ENCODE assay signal across 8 cellular contexts in the genomic region with DNA sequence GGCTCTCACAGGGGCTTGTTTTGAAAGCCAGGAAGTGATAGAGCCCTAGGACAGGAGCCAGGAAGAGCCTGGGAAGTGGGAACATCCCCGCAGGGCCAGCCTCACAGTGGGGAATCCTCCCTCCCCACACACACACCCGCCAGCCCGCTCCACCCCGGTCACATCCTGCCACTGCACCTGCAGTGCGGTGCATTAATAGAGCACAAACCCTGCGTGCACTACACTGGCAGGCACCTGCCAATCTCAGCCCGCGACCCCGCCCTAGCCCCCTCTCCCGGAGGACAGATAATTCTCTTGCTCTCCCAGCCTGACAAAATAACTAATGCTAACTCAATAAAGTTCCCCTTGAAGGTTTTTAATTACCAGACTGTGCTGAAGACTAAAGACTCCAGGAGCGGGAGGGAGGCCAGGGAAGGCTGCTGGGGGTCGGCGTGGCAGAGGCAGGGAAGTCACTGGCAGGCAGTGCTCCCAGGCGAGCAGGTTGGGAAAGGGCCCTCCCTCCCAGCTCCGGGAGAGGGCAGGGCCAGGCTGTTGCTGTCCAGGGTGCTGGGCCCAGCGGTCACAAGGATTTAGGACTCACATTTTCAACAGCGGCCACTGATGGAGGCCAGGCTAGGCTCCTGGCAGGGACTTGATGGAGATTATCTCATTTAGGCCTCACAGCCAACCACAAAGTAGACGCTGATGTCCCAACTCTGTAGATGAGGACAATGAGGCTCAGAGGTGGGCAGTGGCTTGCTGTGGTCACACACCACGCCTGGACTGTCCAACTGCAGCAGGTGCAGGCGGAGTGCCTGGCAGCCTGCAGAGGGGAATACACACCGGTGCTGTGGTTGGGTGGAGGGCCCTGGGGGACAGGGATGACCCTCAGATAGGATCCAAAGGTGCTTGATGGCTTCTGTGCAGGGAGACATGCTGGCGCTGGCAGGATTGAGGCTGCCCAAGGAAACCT. TPM values are rescaled to one million over a fixed set of nuclear protein-coding genes. Genes with fewer than 3 reads are reported as not detected.
A peak's percentile ranks its signal among the peaks of the same experiment; 100 is the strongest.
DNase-seq lines count a peak whose midpoint lies in the region; ATAC-seq, FAIRE-seq and TF ChIP-seq lines count a peak whose summit lies in the region.

No MANE protein-coding gene starts in this region.

- no peaks in the 10 kb centered on the region for H3K36me3 ChIP-seq in Caco-2 (ENCODE audit: control insufficient read depth, insufficient read depth, low read length)
- no peaks in the 10 kb centered on the region for H3K36me3 ChIP-seq in KOPT-K1 (ENCODE audit: insufficient read depth, low read length)

- H3K9me3 ChIP-seq in Caco-2, result no peaks in the 10 kb centered on the region
- no peaks in the 10 kb centered on the region for H3K9me3 ChIP-seq in KOPT-K1 (ENCODE audit: insufficient read depth, low read length, poor library complexity, severe bottlenecking)

- H3K4me1 ChIP-seq in Caco-2, result peaks cover 70% of the 10 kb centered on the region

- peak overlapping the region; percentile 20 for H3K27ac ChIP-seq in KOPT-K1 (ENCODE audit: low read depth, low read length, poor library complexity, severe bottlenecking)

- FAIRE-seq in GM19239 (lab: Jason Lieb, UNC), result no peak

- H3K36me3 Mint-ChIP-seq in Caco-2 (ENCODE audit: insufficient read depth, unreplicated experiment), result peaks cover 5% of the 10 kb centered on the region
- H3K36me3 Mint-ChIP-seq in activated T-helper 17 cell treated with anti-CD3 and anti-CD28 coated beads, Interleukin-2, amount 50 U/mL, for 72 hours (ENCODE audit: low read depth), result no peaks in the 10 kb centered on the region

- no peaks in the 10 kb centered on the region for H3K27me3 ChIP-seq in Caco-2 (replicated peaks; ENCODE audit: control insufficient read depth, insufficient read depth, low read length)

- CTCF ChIA-PET in Caco-2 (lab: Charles Lee), result no interaction called here

- peaks cover 28% of the 10 kb centered on the region for H3K4me1 Mint-ChIP-seq in Caco-2 (ENCODE audit: low read depth, unreplicated experiment)
- peaks cover 13% of the 10 kb centered on the region for H3K4me1 Mint-ChIP-seq in activated T-helper 17 cell treated with anti-CD3 and anti-CD28 coated beads, Interleukin-2, amount 50 U/mL, for 72 hours

- intact Hi-C loops in Caco-2 (cut with micrococcal nuclease; ENCODE audit: unreplicated experiment), result no loop called here
- intact Hi-C loops in posterior vena cava (cut with DNase I), result no loop called here

- TF ChIP-seq CTCF in Caco-2 (IDR thresholded peaks at IDR 0.05; ENCODE audit: insufficient read depth in 1 of 2, low read depth in 1 of 2, low read length in 1 of 2, severe bottlenecking in 1 of 2, unreplicated experiment in 1 of 2), result no peak

- BruUV-seq in Caco-2 (replicated peaks; lab: Mats Ljungman, UMichigan), result no TSS peak

- no peaks in the 10 kb centered on the region for H3K27me3 Mint-ChIP-seq in Caco-2 (ENCODE audit: insufficient read depth, unreplicated experiment)
- no peaks in the 10 kb centered on the region for H3K27me3 Mint-ChIP-seq in activated T-helper 17 cell treated with anti-CD3 and anti-CD28 coated beads, Interleukin-2, amount 50 U/mL, for 72 hours

- H3K9me3 Mint-ChIP-seq in Caco-2 (ENCODE audit: unreplicated experiment), result no peaks in the 10 kb centered on the region
- no peaks in the 10 kb centered on the region for H3K9me3 Mint-ChIP-seq in activated T-helper 17 cell treated with anti-CD3 and anti-CD28 coated beads, Interleukin-2, amount 50 U/mL, for 72 hours

- peak; percentile 42 for ATAC-seq in activated T-helper 17 cell treated with anti-CD3 and anti-CD28 coated beads, Interleukin-2, amount 50 U/mL, for 72 hours (replicated peaks)

- DNase-seq in Caco-2 (peak; percentile 64 to 78), iris pigment epithelial cell (ENCODE audit: low read depth) (peak; percentile 55), GM19239 (ENCODE audit: insufficient read length, low spot score) (no peak), NCI-H510A (lab: John Stamatoyannopoulos, UW) (no peak), posterior vena cava (ENCODE audit: low spot score) (no peak)
- no peak for DNase-seq in activated T-cell treated with anti-CD3 and anti-CD28 coated beads, Interleukin-2, amount 50 U/mL, for 48 hours

- no peak overlapping the region for H3K27ac Mint-ChIP-seq in Caco-2 (ENCODE audit: unreplicated experiment)
- H3K27ac Mint-ChIP-seq in activated T-helper 17 cell treated with anti-CD3 and anti-CD28 coated beads, Interleukin-2, amount 50 U/mL, for 72 hours, result no peak overlapping the region

- no peak overlapping the region for H3K4me3 Mint-ChIP-seq in Caco-2 (ENCODE audit: unreplicated experiment)
- H3K4me3 Mint-ChIP-seq in activated T-helper 17 cell treated with anti-CD3 and anti-CD28 coated beads, Interleukin-2, amount 50 U/mL, for 72 hours, result no peak overlapping the region

- POLR2A ChIA-PET in Caco-2 (lab: Charles Lee), result interaction anchor here (0.5 to 1.7 kb wide), 2 partner anchors 10 to 11 kb away, joined by 4 to 22 read pairs; no protein-coding TSS in a partner anchor

- H3K4me3 ChIP-seq in Caco-2 (ENCODE audit: low read depth, low read length), result no peak overlapping the region

RNA-seq across cellular contexts. Expression of a gene that starts 23.9 kb away (rescaled TPM):
- total RNA-seq in Caco-2 (2022) (81.7 and 82.7 TPM in 2 replicates), posterior vena cava (10 to 100 TPM; 26.9 to 27.2 TPM)
- 10 to 100 TPM; 61.2 to 72.5 TPM for total RNA-seq in activated T-helper 17 cell treated with anti-CD3 and anti-CD28 coated beads, Interleukin-2, amount 50 U/mL, for 72 hours

Comparison
In these comparisons a context has a peak if more than half of its experiments do, and no peak if none do; other contexts are left out.
1. DNase-seq: peak in Caco-2 (2 of 2) and iris pigment epithelial cell (single experiment); none in GM19239 (single experiment), NCI-H510A (single experiment), posterior vena cava (single experiment) and activated T-cell treated with anti-CD3 and anti-CD28 coated beads, Interleukin-2, amount 50 U/mL, for 48 hours (0 of 2).